18 cellular contexts compared by ENCODE assay signal in genomic region chr2:18266188-18266587, GRCh38.
DNase-seq lines count a peak whose midpoint lies in the region; ATAC-seq and TF ChIP-seq lines count a peak whose summit lies in the region.
"Had no signal": no experiment of that assay in that cellular context is flagged by ENCODE, and none has a peak within 500 bp of the region (broad histone marks: within the 10 kb centered on the region; RNA-seq: fewer than 3 reads in every experiment).

No MANE protein-coding gene starts in this region.

- in situ Hi-C loops in astrocyte of the cerebellum (cut with HindIII; ENCODE audit: low sequenced_read_pairs), result no loop called here
- in situ Hi-C loops in G401 (cut with HindIII; ENCODE audit: low sequenced_read_pairs), result no loop called here

- H4K5ac ChIP-seq in mesendoderm (ENCODE audit: low read length), result no peak overlapping the region

- no peak overlapping the region for H4K8ac ChIP-seq in mesendoderm (ENCODE audit: low read depth, low read length)

- H3K9me3 Mint-ChIP-seq in Calu3 (ENCODE audit: low read depth, unreplicated experiment), result no peaks in the 10 kb centered on the region
- H3K9me3 Mint-ChIP-seq: activated B cell treated with CpG ODN at 0.5 μM for 24 hours; activated naive CD4-positive, alpha-beta T cell treated with anti-CD3 and anti-CD28 coated beads, Interleukin-2, amount 50 U/mL, for 72 hours; stimulated activated naive CD8-positive, alpha-beta T cell treated with anti-CD3 and anti-CD28 coated beads, Interleukin-15, amount 100 ng/mL, for 72 hours had no signal

- H3K4me1 Mint-ChIP-seq in Calu3 (ENCODE audit: low read depth, unreplicated experiment), result peaks cover 24% of the 10 kb centered on the region
- H3K4me1 Mint-ChIP-seq: activated B cell treated with CpG ODN at 0.5 μM for 24 hours; central memory CD8-positive, alpha-beta T cell; stimulated activated naive CD8-positive, alpha-beta T cell treated with anti-CD3 and anti-CD28 coated beads, Interleukin-15, amount 100 ng/mL, for 72 hours had no signal

- no peak overlapping the region for H3K9ac ChIP-seq in mesendoderm (ENCODE audit: low read length)

- no peaks in the 10 kb centered on the region for H3K79me2 ChIP-seq in mesendoderm (ENCODE audit: control insufficient read depth, insufficient read depth, low read length)

- no peaks in the 10 kb centered on the region for H3K27me3 Mint-ChIP-seq in Calu3 (ENCODE audit: unreplicated experiment)
- H3K27me3 Mint-ChIP-seq: activated B cell treated with CpG ODN at 0.5 μM for 24 hours; central memory CD8-positive, alpha-beta T cell; stimulated activated naive CD8-positive, alpha-beta T cell treated with anti-CD3 and anti-CD28 coated beads, Interleukin-15, amount 100 ng/mL, for 72 hours had no signal

- no peak overlapping the region for H2BK5ac ChIP-seq in mesendoderm (ENCODE audit: low read length)

- BruUV-seq in Calu3 (replicated peaks; lab: Mats Ljungman, UMichigan), result no TSS peak

- no peaks in the 10 kb centered on the region for H3K27me3 ChIP-seq in mesendoderm (ENCODE audit: insufficient read depth, low read length, poor library complexity)
- H3K27me3 ChIP-seq: sigmoid colon had no signal

- no peak overlapping the region for H3K4me3 Mint-ChIP-seq in Calu3 (ENCODE audit: low read depth, unreplicated experiment)
- H3K4me3 Mint-ChIP-seq: activated B cell treated with CpG ODN at 0.5 μM for 24 hours; central memory CD8-positive, alpha-beta T cell; stimulated activated naive CD8-positive, alpha-beta T cell treated with anti-CD3 and anti-CD28 coated beads, Interleukin-15, amount 100 ng/mL, for 72 hours had no signal

- H2BK120ac ChIP-seq in mesendoderm (ENCODE audit: low read depth, low read length), result no peak overlapping the region

- H3K4me2 ChIP-seq in mesendoderm (ENCODE audit: low read length), result no peak overlapping the region

- no peak overlapping the region for H3K27ac Mint-ChIP-seq in Calu3 (ENCODE audit: unreplicated experiment)
- H3K27ac Mint-ChIP-seq: activated B cell treated with CpG ODN at 0.5 μM for 24 hours; activated naive CD4-positive, alpha-beta T cell treated with anti-CD3 and anti-CD28 coated beads, Interleukin-2, amount 50 U/mL, for 72 hours; stimulated activated naive CD8-positive, alpha-beta T cell treated with anti-CD3 and anti-CD28 coated beads, Interleukin-15, amount 100 ng/mL, for 72 hours had no signal

- no peak overlapping the region for H3K18ac ChIP-seq in mesendoderm (ENCODE audit: low read length)

- CTCF ChIA-PET in Calu3 (lab: Charles Lee), result no interaction called here

- H3K4me3 ChIP-seq in astrocyte of the cerebellum (ENCODE audit: low read depth, low read length), result no peak overlapping the region
- no peak overlapping the region for H3K4me3 ChIP-seq in mesendoderm (ENCODE audit: low read length)
- H3K4me3 ChIP-seq: sigmoid colon, SK-N-MC had no signal

- no peaks in the 10 kb centered on the region for H3K4me1 ChIP-seq in mesendoderm (ENCODE audit: control insufficient read depth, low read depth, low read length)
- H3K4me1 ChIP-seq: sigmoid colon had no signal

- intact Hi-C loops in Calu3 (cut with micrococcal nuclease; ENCODE audit: unreplicated experiment), result no loop called here

- DNase-seq in Calu3 (no peak), astrocyte of the cerebellum (ENCODE audit: low read depth) (no peak), mesendoderm (peak; percentile 14), inferior parietal cortex (ENCODE audit: extremely low spot score) (no peak), NCI-H1092 (lab: John Stamatoyannopoulos, UW) (no peak), DMS79 (lab: John Stamatoyannopoulos, UW) (no peak), G401 (ENCODE audit: low spot score) (no peak)
- DNase-seq: activated B cell treated with CpG ODN at 0.5 μM for 24 hours; activated CD8-positive, alpha-beta memory T cell treated with anti-CD3 and anti-CD28 coated beads, Interleukin-2, amount 50 U/mL, for 4 hours; HCEC 1CT; NCI-H2081 treated with DMSO at 0.1 percent for 48 hours; NK-92 treated with Interleukin-12 subunit alpha and Interleukin-12 subunit beta, amount 100 ng/mL, for 24 hours; sigmoid colon; stimulated activated naive CD8-positive, alpha-beta T cell treated with anti-CD3 and anti-CD28 coated beads, Interleukin-15, amount 100 ng/mL, for 72 hours had no signal

- peak; percentile 31 for TF ChIP-seq CTCF in Calu3 (IDR thresholded peaks at IDR 0.05; ENCODE audit: unreplicated experiment)
- TF ChIP-seq CTCF in astrocyte of the cerebellum (IDR thresholded peaks at IDR 0.05; ENCODE audit: low read depth, low read length, missing control alignments), result peak; percentile 36

- H3K4ac ChIP-seq in mesendoderm (ENCODE audit: low read depth, low read length), result no peak overlapping the region

- no peak overlapping the region for H3K56ac ChIP-seq in mesendoderm (ENCODE audit: low read length)

- no peaks in the 10 kb centered on the region for H3K36me3 Mint-ChIP-seq in Calu3 (ENCODE audit: insufficient read depth, unreplicated experiment)
- H3K36me3 Mint-ChIP-seq: activated naive CD4-positive, alpha-beta T cell treated with anti-CD3 and anti-CD28 coated beads, Interleukin-2, amount 50 U/mL, for 72 hours had no signal

- H2BK15ac ChIP-seq in mesendoderm (replicated peaks; ENCODE audit: low read depth), result no peak overlapping the region

- WGBS in mesendoderm (ENCODE audit: extremely low coverage, insufficient coverage, low lambda C conversion rate), result no CpG with 5 or more reads among the region's 5 CpGs

- ATAC-seq in HG02884 (IDR thresholded peaks at IDR 0.05; ENCODE audit: unreplicated experiment), result peak; percentile 58
- ATAC-seq: activated naive CD4-positive, alpha-beta T cell treated with anti-CD3 and anti-CD28 coated beads, Interleukin-2, amount 50 U/mL, for 72 hours; stimulated activated naive CD8-positive, alpha-beta T cell treated with anti-CD3 and anti-CD28 coated beads, Interleukin-15, amount 100 ng/mL, for 72 hours had no signal

- no peak overlapping the region for H3K27ac ChIP-seq in mesendoderm (ENCODE audit: low read depth, low read length)
- H3K27ac ChIP-seq: sigmoid colon, SK-N-MC had no signal

- H3K23ac ChIP-seq in mesendoderm (ENCODE audit: low read length), result no peak overlapping the region

- H3K36me3 ChIP-seq in mesendoderm (ENCODE audit: control insufficient read depth, insufficient read depth, low read length), result no peaks in the 10 kb centered on the region
- H3K36me3 ChIP-seq: sigmoid colon had no signal

- no peak overlapping the region for H2AK5ac ChIP-seq in mesendoderm (ENCODE audit: low read length)

- H3K79me1 ChIP-seq in mesendoderm (ENCODE audit: low read length), result no peaks in the 10 kb centered on the region
